ENCODE assay signal across 11 cellular contexts in genomic region chr2:208280933-208281332, GRCh38. TPM values are rescaled to one million over a fixed set of nuclear protein-coding genes. Genes with fewer than 3 reads are reported as not detected.
DNase-seq lines count a peak whose midpoint lies in the region; ATAC-seq and TF ChIP-seq lines count a peak whose summit lies in the region.
"Had no signal": no experiment of that assay in that cellular context is flagged by ENCODE, and none has a peak within 500 bp of the region (broad histone marks: within the 10 kb centered on the region; RNA-seq: fewer than 3 reads in every experiment).

No MANE protein-coding gene starts in this region.

- H3K27me3 Mint-ChIP-seq in CD4-positive, alpha-beta T cell = no peaks in the 10 kb centered on the region

- H4K20me1 ChIP-seq in KMS-11 (ENCODE audit: insufficient read depth) = no peaks in the 10 kb centered on the region
- no peaks in the 10 kb centered on the region for H4K20me1 ChIP-seq in hepatocyte (ENCODE audit: insufficient read depth, poor library complexity, severe bottlenecking)

- no peaks in the 10 kb centered on the region for H3K27me3 ChIP-seq in CD4-positive, alpha-beta T cell (ENCODE audit: control insufficient read depth, insufficient read depth, low read length)
- no peaks in the 10 kb centered on the region for H3K27me3 ChIP-seq in KMS-11 (ENCODE audit: insufficient read depth, low read depth)
- no peaks in the 10 kb centered on the region for H3K27me3 ChIP-seq in hepatocyte
- H3K27me3 ChIP-seq: upper lobe of right lung had no signal

- no peak for ATAC-seq in CD4-positive, alpha-beta T cell (ENCODE audit: poor library complexity)
- peak; percentile 68 for ATAC-seq in GM21447 (IDR thresholded peaks at IDR 0.05; ENCODE audit: unreplicated experiment)
- ATAC-seq: upper lobe of right lung had no signal

- intact Hi-C loops in CD4-positive, alpha-beta T cell (cut with DNase I, micrococcal nuclease) = loop anchor here in 1 of 2 experiments (5.0 kb wide), 1 partner anchor 34 kb away; no protein-coding TSS in a partner anchor

- H3K9me3 Mint-ChIP-seq in CD4-positive, alpha-beta T cell = no peaks in the 10 kb centered on the region

- H3K9ac ChIP-seq in KMS-11 = no peak overlapping the region

- no peaks in the 10 kb centered on the region for H3K9me3 ChIP-seq in CD4-positive, alpha-beta T cell (ENCODE audit: control insufficient read depth, low read length)
- no peaks in the 10 kb centered on the region for H3K9me3 ChIP-seq in hepatocyte (ENCODE audit: low read depth)
- H3K9me3 ChIP-seq: upper lobe of right lung had no signal

- POLR2A ChIA-PET in CD4-positive, alpha-beta T cell (lab: Charles Lee) = no interaction called here

- H2AFZ ChIP-seq in KMS-11 (ENCODE audit: low read depth) (no peak overlapping the region), hepatocyte (no peak overlapping the region)

- no peak for TF ChIP-seq CTCF in CD4-positive, alpha-beta T cell (IDR thresholded peaks at IDR 0.05)
- no peak for TF ChIP-seq CTCF in KMS-11 (conservative IDR thresholded peaks at IDR 0.05; ENCODE audit: low read depth, low read length)
- no peak for TF ChIP-seq CTCF in fibroblast of the aortic adventitia (IDR thresholded peaks at IDR 0.05; ENCODE audit: insufficient read depth, low read length)
- no peak for TF ChIP-seq CTCF in hepatocyte (IDR thresholded peaks at IDR 0.05; ENCODE audit: poor library complexity)

- peaks cover 88% of the 10 kb centered on the region for H3K36me3 Mint-ChIP-seq in CD4-positive, alpha-beta T cell (ENCODE audit: low read depth)

- no peaks in the 10 kb centered on the region for H3K79me2 ChIP-seq in KMS-11 (ENCODE audit: insufficient read depth, low read depth)
- peaks cover 34% of the 10 kb centered on the region for H3K79me2 ChIP-seq in hepatocyte

- no peaks in the 10 kb centered on the region for H3K9me2 ChIP-seq in hepatocyte (replicated peaks; ENCODE audit: insufficient read depth)

- H3K4me1 Mint-ChIP-seq in CD4-positive, alpha-beta T cell (ENCODE audit: low read depth) = peaks cover 42% of the 10 kb centered on the region

- H3K4me3 Mint-ChIP-seq in CD4-positive, alpha-beta T cell = no peak overlapping the region

- CTCF ChIA-PET in CD4-positive, alpha-beta T cell (lab: Charles Lee) = no interaction called here

- peak overlapping the region; percentile 15; the same call in 1 of the 2 replicates for H3K4me2 ChIP-seq in KMS-11
- no peak overlapping the region for H3K4me2 ChIP-seq in hepatocyte

- H3K27ac ChIP-seq in CD4-positive, alpha-beta T cell (ENCODE audit: low read depth, low read length) = no peak overlapping the region
- H3K27ac ChIP-seq in KMS-11 (no peak overlapping the region), hepatocyte (no peak overlapping the region)
- H3K27ac ChIP-seq: upper lobe of right lung had no signal

- H3K4me3 ChIP-seq in KMS-11 (IDR thresholded peaks at IDR 0.05; ENCODE audit: insufficient read depth, low read depth, low read length) (no peak overlapping the region), fibroblast of the aortic adventitia (ENCODE audit: low read depth, low read length) (no peak overlapping the region), hepatocyte (no peak overlapping the region)
- H3K4me3 ChIP-seq: upper lobe of right lung had no signal

- H3K4me1 ChIP-seq in KMS-11 (ENCODE audit: low read depth, poor library complexity, severe bottlenecking) (peaks cover 15% of the 10 kb centered on the region), hepatocyte (ENCODE audit: insufficient read depth) (no peaks in the 10 kb centered on the region)
- H3K4me1 ChIP-seq: upper lobe of right lung had no signal

- WGBS in hepatocyte (ENCODE audit: low lambda C conversion rate, missing lambda C conversion rate) = 97% methylated on average over 3 of the region's 3 CpGs

- H3K36me3 ChIP-seq in KMS-11 (ENCODE audit: insufficient read depth) = no peaks in the 10 kb centered on the region
- peaks cover 3% of the 10 kb centered on the region for H3K36me3 ChIP-seq in hepatocyte (replicated peaks; ENCODE audit: insufficient read depth, low read depth)

- DNase-seq in CD4-positive, alpha-beta T cell = no peak
- DNase-seq in fibroblast of the aortic adventitia (ENCODE audit: low read depth) (peak; percentile 22), hepatocyte (ENCODE audit: low spot score) (no peak), NCI-H1436 treated with DMSO at 0.1 percent for 48 hours (lab: John Stamatoyannopoulos, UW) (no peak), nucleus accumbens (lab: John Stamatoyannopoulos, UW) (no peak)
- DNase-seq in stimulated activated CD4-positive, alpha-beta T cell treated with anti-CD3 and anti-CD28 coated beads, Interleukin-4, amount 100 ng/mL, for 1 hour = no peak
- DNase-seq: RPMI8226; stimulated activated CD4-positive, alpha-beta T cell treated with anti-CD3 and anti-CD28 coated beads, Interleukin-4, amount 100 ng/mL, for 4 hours; upper lobe of right lung had no signal

- peak overlapping the region; percentile 44 for H3K27ac Mint-ChIP-seq in CD4-positive, alpha-beta T cell

RNA-seq across cellular contexts. Expression of gene PIKFYVE, which starts 14.9 kb away (rescaled TPM):
- total RNA-seq in CD4-positive, alpha-beta T cell = 10 to 100 TPM; 29.3 to 29.9 TPM
- total RNA-seq in fibroblast of the aortic adventitia (ENCODE audit: low replicate concordance) (39.2 and 45.8 TPM in 2 replicates), hepatocyte (30.3 and 30.7 TPM in 2 replicates)
- 6.1 and 7.3 TPM in 2 replicates for polyA plus RNA-seq in hepatocyte

RNA-seq across cellular contexts. Expression of gene IDH1, which starts 26.1 kb away (rescaled TPM):
- 1 to 10 TPM; 3.0 to 3.4 TPM for total RNA-seq in CD4-positive, alpha-beta T cell
- 196 and 291 TPM in 2 replicates for total RNA-seq in fibroblast of the aortic adventitia (ENCODE audit: low replicate concordance)
- total RNA-seq in hepatocyte = 404 and 411 TPM in 2 replicates
- polyA plus RNA-seq in hepatocyte = 235 and 263 TPM in 2 replicates

Comparison
In these comparisons a context has a peak if more than half of its experiments do, and no peak if none do; other contexts are left out.
1. RNA of gene IDH1, which starts 26.1 kb away (total RNA-seq): 404 to 411 TPM in hepatocyte and 196 to 291 TPM in fibroblast of the aortic adventitia; 3.0 to 3.4 TPM in CD4-positive, alpha-beta T cell; every median in the first group is over 10 times any median in the second.